8 cellular contexts compared by ENCODE assay signal in the genomic region with DNA sequence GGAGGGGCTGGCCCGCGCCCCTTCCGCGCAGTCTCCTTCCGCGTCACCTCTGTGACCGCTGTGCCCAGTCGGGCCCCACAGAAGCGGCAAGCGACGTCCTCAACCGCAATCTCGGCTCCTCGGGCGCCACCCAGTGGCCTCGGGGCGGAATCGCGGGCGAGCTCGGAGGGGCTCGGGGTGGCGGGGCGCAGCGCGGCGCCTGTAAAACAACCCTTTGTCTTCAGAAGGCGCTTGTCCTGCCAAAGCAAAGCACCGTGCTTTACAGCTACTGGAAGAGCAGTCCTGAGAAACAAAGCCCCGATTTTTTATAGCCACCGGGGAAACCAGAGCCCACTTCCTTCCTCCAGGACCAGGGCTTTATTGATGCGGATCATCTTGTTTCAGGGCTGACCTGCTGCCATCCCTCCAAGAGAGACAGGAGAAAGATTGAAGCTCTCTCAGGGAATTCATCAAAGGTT. TPM values are rescaled to one million over a fixed set of nuclear protein-coding genes. Genes with fewer than 3 reads are reported as not detected.
DNase-seq lines count a peak whose midpoint lies in the region; TF ChIP-seq lines count a peak whose summit lies in the region.

No MANE protein-coding gene starts in this region.

- H3K4me2 ChIP-seq in trophoblast cell (ENCODE audit: low read length), result peak overlapping the region; percentile 78

- peak overlapping the region; percentile 20 for H3K4me3 ChIP-seq in cardiac muscle cell
- no peak overlapping the region for H3K4me3 ChIP-seq in trophoblast cell (ENCODE audit: low read depth, low read length)

- H3K23ac ChIP-seq in trophoblast cell (ENCODE audit: low read length), result no peak overlapping the region

- peak overlapping the region; percentile 71 for H4K8ac ChIP-seq in trophoblast cell (ENCODE audit: low read depth, low read length)

- H3K27ac ChIP-seq in cardiac muscle cell, result no peak overlapping the region
- no peak overlapping the region for H3K27ac ChIP-seq in trophoblast cell (ENCODE audit: low read depth, low read length)

- H3K18ac ChIP-seq in trophoblast cell (ENCODE audit: low read length), result no peak overlapping the region

- no peak overlapping the region for H2AK5ac ChIP-seq in trophoblast cell (ENCODE audit: low read length)

- no peaks in the 10 kb centered on the region for H3K79me1 ChIP-seq in trophoblast cell (ENCODE audit: low read length)

- H3K4me1 ChIP-seq in cardiac muscle cell (ENCODE audit: low read depth) (no peaks in the 10 kb centered on the region), trophoblast cell (ENCODE audit: control insufficient read depth in 1 of 2, insufficient read depth in 2 of 2, low read length in 2 of 2) (no peaks in the 10 kb centered on the region)

- H3K4me3 Mint-ChIP-seq in HFFc6 (peak overlapping the region; percentile 83), type B pancreatic cell (peak overlapping the region; percentile 87)
- peak overlapping the region; percentile 73 for H3K4me3 Mint-ChIP-seq in activated naive CD8-positive, alpha-beta T cell treated with anti-CD3 and anti-CD28 coated beads for 36 hours

- no peaks in the 10 kb centered on the region for H3K9me3 Mint-ChIP-seq in HFFc6
- H3K9me3 Mint-ChIP-seq in activated naive CD8-positive, alpha-beta T cell treated with anti-CD3 and anti-CD28 coated beads for 36 hours, result no peaks in the 10 kb centered on the region
- H3K9me3 Mint-ChIP-seq in type B pancreatic cell, result no peaks in the 10 kb centered on the region

- no peak overlapping the region for H2BK5ac ChIP-seq in trophoblast cell (ENCODE audit: low read depth, low read length, poor library complexity)

- H3K79me2 ChIP-seq in trophoblast cell (ENCODE audit: control insufficient read depth, insufficient read depth, low read length, poor library complexity), result no peaks in the 10 kb centered on the region

- POLR2A ChIA-PET in GM10248 (lab: Yijun Ruan, JAX), result no interaction called here

- H3K4me1 Mint-ChIP-seq in HFFc6 (ENCODE audit: low read depth) (peaks cover 23% of the 10 kb centered on the region), type B pancreatic cell (ENCODE audit: unreplicated experiment) (peaks cover 25% of the 10 kb centered on the region)
- peaks cover 14% of the 10 kb centered on the region for H3K4me1 Mint-ChIP-seq in activated naive CD8-positive, alpha-beta T cell treated with anti-CD3 and anti-CD28 coated beads for 36 hours

- H3K27ac Mint-ChIP-seq in HFFc6, result peak overlapping the region; percentile 54
- peak overlapping the region; percentile 83 for H3K27ac Mint-ChIP-seq in activated naive CD8-positive, alpha-beta T cell treated with anti-CD3 and anti-CD28 coated beads for 36 hours
- peak overlapping the region; percentile 100 for H3K27ac Mint-ChIP-seq in type B pancreatic cell

- H2BK120ac ChIP-seq in trophoblast cell (ENCODE audit: insufficient read depth, low read length, poor library complexity), result no peak overlapping the region

- peak overlapping the region; percentile 21 for H4K91ac ChIP-seq in trophoblast cell (ENCODE audit: low read depth, low read length)

- no peak overlapping the region for H3K4ac ChIP-seq in trophoblast cell (ENCODE audit: low read depth, low read length)

- peak overlapping the region; percentile 77 for H2AFZ ChIP-seq in trophoblast cell (ENCODE audit: insufficient read depth, low read length, poor library complexity)

- no peaks in the 10 kb centered on the region for H3K9me3 ChIP-seq in cardiac muscle cell (ENCODE audit: low read depth)
- H3K9me3 ChIP-seq in trophoblast cell (ENCODE audit: insufficient read depth, low read depth, low read length), result no peaks in the 10 kb centered on the region

- TF ChIP-seq CTCF in GM10248 (IDR thresholded peaks at IDR 0.05; ENCODE audit: control extremely low read depth, extremely low read depth, low read depth, missing control alignments) (peak; percentile 91), HFFc6 (IDR thresholded peaks at IDR 0.05) (peak; percentile 96), cardiac muscle cell (IDR thresholded peaks at IDR 0.05; ENCODE audit: low read depth, low read length) (peak; percentile 88), type B pancreatic cell (conservative IDR thresholded peaks at IDR 0.05) (peak; percentile 96)

- peak overlapping the region; percentile 32 for H4K12ac ChIP-seq in trophoblast cell (ENCODE audit: low read depth, low read length)

- no peaks in the 10 kb centered on the region for H3K36me3 ChIP-seq in cardiac muscle cell
- no peaks in the 10 kb centered on the region for H3K36me3 ChIP-seq in trophoblast cell (ENCODE audit: control insufficient read depth in 1 of 2, insufficient read depth in 2 of 2, low read length in 2 of 2)

- DNase-seq in GM10248 (ENCODE audit: extremely low spot score) (peak; percentile 88), HFFc6 (peak; percentile 56), NAMALWA (ENCODE audit: low spot score) (peak; percentile 92), SKM-1 (lab: John Stamatoyannopoulos, UW; ENCODE audit: unreplicated experiment) (peak; percentile 72), cardiac muscle cell (ENCODE audit: low read depth in 1 of 2, low spot score in 1 of 2) (peak; percentile 83 to 84), trophoblast cell (peak; percentile 68 to 86), type B pancreatic cell (ENCODE audit: extremely low spot score, unreplicated experiment) (peak; percentile 94)
- peak; percentile 93 for DNase-seq in activated naive CD8-positive, alpha-beta T cell treated with anti-CD3 and anti-CD28 coated beads for 36 hours

- no peak overlapping the region for H3K9ac ChIP-seq in trophoblast cell (ENCODE audit: low read length)

- no peaks in the 10 kb centered on the region for H3K27me3 ChIP-seq in cardiac muscle cell
- no peaks in the 10 kb centered on the region for H3K27me3 ChIP-seq in trophoblast cell (ENCODE audit: insufficient read depth, low read length)

- CTCF ChIA-PET in GM10248 (lab: Yijun Ruan, JAX), result interaction anchor here (0.6 to 2.4 kb wide), 22 partner anchors 9 to 492 kb away, joined by 3 to 9 read pairs (median 3); a partner anchor contains a TSS

- no peaks in the 10 kb centered on the region for H3K36me3 Mint-ChIP-seq in HFFc6 (ENCODE audit: low read depth)
- H3K36me3 Mint-ChIP-seq in activated naive CD8-positive, alpha-beta T cell treated with anti-CD3 and anti-CD28 coated beads for 36 hours, result no peaks in the 10 kb centered on the region
- no peaks in the 10 kb centered on the region for H3K36me3 Mint-ChIP-seq in type B pancreatic cell

- H3K14ac ChIP-seq in trophoblast cell (ENCODE audit: low read length), result no peak overlapping the region

- H3K27me3 Mint-ChIP-seq in HFFc6 (ENCODE audit: insufficient read depth) (no peaks in the 10 kb centered on the region; the same call in 1 of the 2 replicates), type B pancreatic cell (no peaks in the 10 kb centered on the region)
- H3K27me3 Mint-ChIP-seq in activated naive CD8-positive, alpha-beta T cell treated with anti-CD3 and anti-CD28 coated beads for 36 hours, result no peaks in the 10 kb centered on the region

- H2BK12ac ChIP-seq in trophoblast cell (ENCODE audit: low read length), result peak overlapping the region; percentile 67

- no CpG with 5 or more reads among the region's 32 CpGs for WGBS in trophoblast cell (ENCODE audit: extremely low coverage, insufficient coverage, insufficient read length)

RNA-seq across cellular contexts. Expression of a gene that starts 37.3 kb away (rescaled TPM):
- 10 to 100 TPM; 11.7 to 15.1 (median 13.6) TPM for total RNA-seq in HFFc6 (2021; fragmentation: NEBNext Ultra II Directional; extraction: Animal tissue kit (Norgen Biotek cat#: 25700))
- 10 to 100 TPM; 27.7 to 29.7 TPM for total RNA-seq in activated naive CD8-positive, alpha-beta T cell treated with anti-CD3 and anti-CD28 coated beads for 36 hours
- total RNA-seq in cardiac muscle cell (30.8 and 34.1 TPM in 2 replicates), type B pancreatic cell (ENCODE audit: low replicate concordance) (29.7 and 57.5 TPM in 2 replicates)
- polyA plus RNA-seq in cardiac muscle cell, result 15.9 and 20.7 TPM in 2 replicates
- polyA plus RNA-seq in trophoblast cell (2013), result 11.0 TPM in 2 replicates
